ENCODE assay signal across 26 cellular contexts in genomic region chr12:54401127-54401526, GRCh38. TPM values are rescaled to one million over a fixed set of nuclear protein-coding genes. Genes with fewer than 3 reads are reported as not detected.
DNase-seq lines count a peak whose midpoint lies in the region; ATAC-seq and TF ChIP-seq lines count a peak whose summit lies in the region.
"Had no signal": no experiment of that assay in that cellular context is flagged by ENCODE, and none has a peak within 500 bp of the region (broad histone marks: within the 10 kb centered on the region; RNA-seq: fewer than 3 reads in every experiment).

No MANE protein-coding gene starts in this region.

- H3K4me1 Mint-ChIP-seq in activated CD8-positive, alpha-beta T cell treated with anti-CD3 and anti-CD28 coated beads, Interleukin-2, amount 10 ng/mL, durations not matched to agents 7 days and 5 days (ENCODE audit: low read depth), result peaks cover 24% of the 10 kb centered on the region
- H3K4me1 Mint-ChIP-seq in activated CD8-positive, alpha-beta T cell treated with anti-CD3 and anti-CD28 coated beads for 36 hours (ENCODE audit: low read depth), result peaks cover 5% of the 10 kb centered on the region
- H3K4me1 Mint-ChIP-seq in HFFc6 (ENCODE audit: low read depth), result peaks cover 12% of the 10 kb centered on the region
- H3K4me1 Mint-ChIP-seq in effector memory CD8-positive, alpha-beta T cell (ENCODE audit: low read depth in 2 of 2), result peaks cover 20 to 21% of the 10 kb centered on the region in 2 donors
- peaks cover 53% of the 10 kb centered on the region for H3K4me1 Mint-ChIP-seq in stimulated activated effector memory CD8-positive, alpha-beta T cell treated with anti-CD3 and anti-CD28 coated beads, Interleukin-12 subunit alpha, Interleukin-12 subunit beta, amount 100 ng/mL, for 72 hours

- no peak for DNase-seq in activated CD8-positive, alpha-beta T cell treated with anti-CD3 and anti-CD28 coated beads, Interleukin-2, amount 10 ng/mL, durations not matched to agents 7 days and 5 days
- no peak for DNase-seq in activated CD8-positive, alpha-beta T cell treated with anti-CD3 and anti-CD28 coated beads for 36 hours
- DNase-seq in HFFc6, result no peak
- no peak for DNase-seq in effector memory CD8-positive, alpha-beta T cell
- no peak for DNase-seq in stimulated activated effector memory CD8-positive, alpha-beta T cell treated with anti-CD3 and anti-CD28 coated beads, Interleukin-12 subunit alpha, Interleukin-12 subunit beta, amount 100 ng/mL, for 72 hours (ENCODE audit: low spot score in 2 of 2)
- DNase-seq in NCI-H187 treated with DMSO at 0.1 percent for 48 hours (lab: John Stamatoyannopoulos, UW), result no peak
- DNase-seq in stimulated activated CD4-positive, alpha-beta T cell treated with anti-CD3 and anti-CD28 coated beads, Interleukin-4, amount 100 ng/mL, for 4 hours, result no peak
- DNase-seq: activated CD4-positive, alpha-beta T cell treated with anti-CD3 and anti-CD28 coated beads, Interleukin-2, amount 50 U/mL, for 4 hours; amygdala; EL; foreskin keratinocyte; hypothalamus; lower lobe of right lung; NCI-H1105 treated with DMSO at 0.1 percent for 48 hours; NCI-H2081 treated with DMSO at 0.1 percent for 48 hours; nucleus accumbens; SJCRH30; stimulated activated CD4-positive, alpha-beta T cell treated with anti-CD3 and anti-CD28 coated beads, Interleukin-4, amount 100 ng/mL, for 1 hour; stimulated activated naive CD8-positive, alpha-beta T cell treated with anti-CD3 and anti-CD28 coated beads, Interleukin-15, Interleukin-2, amounts not matched to agents 100 U/mL and 50 U/mL, for 24 hours; thyroid gland had no signal

- POLR2A ChIA-PET in activated CD8-positive, alpha-beta T cell treated with anti-CD3 and anti-CD28 coated beads, Interleukin-2, amount 10 ng/mL, durations not matched to agents 7 days and 5 days (lab: Charles Lee), result interaction anchor here (1.2 kb wide), 1 partner anchor 11 kb away, joined by 3 read pairs; no protein-coding TSS in a partner anchor
- POLR2A ChIA-PET in activated CD8-positive, alpha-beta T cell treated with anti-CD3 and anti-CD28 coated beads for 36 hours (lab: Charles Lee), result interaction anchor here (0.6 to 2.3 kb wide), 2 partner anchors 36 to 39 kb away, joined by 3 to 13 read pairs; no protein-coding TSS in a partner anchor

- no peaks in the 10 kb centered on the region for H3K9me3 Mint-ChIP-seq in activated CD8-positive, alpha-beta T cell treated with anti-CD3 and anti-CD28 coated beads, Interleukin-2, amount 10 ng/mL, durations not matched to agents 7 days and 5 days (ENCODE audit: insufficient read depth)
- H3K9me3 Mint-ChIP-seq in activated CD8-positive, alpha-beta T cell treated with anti-CD3 and anti-CD28 coated beads for 36 hours, result no peaks in the 10 kb centered on the region
- H3K9me3 Mint-ChIP-seq in HFFc6, result no peaks in the 10 kb centered on the region
- H3K9me3 Mint-ChIP-seq in effector memory CD8-positive, alpha-beta T cell, result no peaks in the 10 kb centered on the region
- H3K9me3 Mint-ChIP-seq in stimulated activated effector memory CD8-positive, alpha-beta T cell treated with anti-CD3 and anti-CD28 coated beads, Interleukin-12 subunit alpha, Interleukin-12 subunit beta, amount 100 ng/mL, for 72 hours, result no peaks in the 10 kb centered on the region

- no peak for TF ChIP-seq CTCF in activated CD8-positive, alpha-beta T cell treated with anti-CD3 and anti-CD28 coated beads for 36 hours (IDR thresholded peaks at IDR 0.05)
- no peak for TF ChIP-seq CTCF in HFFc6 (IDR thresholded peaks at IDR 0.05)

- no peak for ATAC-seq in activated CD8-positive, alpha-beta T cell treated with anti-CD3 and anti-CD28 coated beads, Interleukin-2, amount 10 ng/mL, durations not matched to agents 7 days and 5 days
- ATAC-seq in activated CD8-positive, alpha-beta T cell treated with anti-CD3 and anti-CD28 coated beads for 36 hours, result no peak
- ATAC-seq in effector memory CD8-positive, alpha-beta T cell (replicated peaks), result no peak
- no peak for ATAC-seq in stimulated activated effector memory CD8-positive, alpha-beta T cell treated with anti-CD3 and anti-CD28 coated beads, Interleukin-12 subunit alpha, Interleukin-12 subunit beta, amount 100 ng/mL, for 72 hours
- no peak for ATAC-seq in HG03521 (IDR thresholded peaks at IDR 0.05; ENCODE audit: unreplicated experiment)
- ATAC-seq: foreskin keratinocyte; lower lobe of right lung; stimulated activated naive CD8-positive, alpha-beta T cell treated with anti-CD3 and anti-CD28 coated beads, Interleukin-15, Interleukin-2, amounts not matched to agents 100 U/mL and 50 U/mL, for 24 hours had no signal

- CTCF ChIA-PET in activated CD8-positive, alpha-beta T cell treated with anti-CD3 and anti-CD28 coated beads, Interleukin-2, amount 10 ng/mL, durations not matched to agents 7 days and 5 days (lab: Charles Lee), result interaction anchor here (0.9 to 12.3 kb wide), 6 partner anchors 14 to 53 kb away, joined by 3 to 505 read pairs (median 42); partner anchors contain the start of gene ITGA5
- CTCF ChIA-PET in activated CD8-positive, alpha-beta T cell treated with anti-CD3 and anti-CD28 coated beads for 36 hours (lab: Charles Lee), result interaction anchor here (2.8 to 12.3 kb wide), 7 partner anchors 14 to 97 kb away, joined by 14 to 479 read pairs (median 74); partner anchors contain the start of genes ITGA5, NCKAP1L and ZNF385A

- H3K27ac Mint-ChIP-seq in activated CD8-positive, alpha-beta T cell treated with anti-CD3 and anti-CD28 coated beads, Interleukin-2, amount 10 ng/mL, durations not matched to agents 7 days and 5 days, result peak overlapping the region; percentile 47
- no peak overlapping the region for H3K27ac Mint-ChIP-seq in activated CD8-positive, alpha-beta T cell treated with anti-CD3 and anti-CD28 coated beads for 36 hours
- peak overlapping the region; percentile 77 for H3K27ac Mint-ChIP-seq in HFFc6
- H3K27ac Mint-ChIP-seq in effector memory CD8-positive, alpha-beta T cell, result peak overlapping the region; percentile 11 to 26
- peak overlapping the region; percentile 78 for H3K27ac Mint-ChIP-seq in stimulated activated effector memory CD8-positive, alpha-beta T cell treated with anti-CD3 and anti-CD28 coated beads, Interleukin-12 subunit alpha, Interleukin-12 subunit beta, amount 100 ng/mL, for 72 hours

- peaks cover 73% of the 10 kb centered on the region for H3K36me3 Mint-ChIP-seq in activated CD8-positive, alpha-beta T cell treated with anti-CD3 and anti-CD28 coated beads, Interleukin-2, amount 10 ng/mL, durations not matched to agents 7 days and 5 days (ENCODE audit: low read depth)
- peaks cover 39% of the 10 kb centered on the region for H3K36me3 Mint-ChIP-seq in activated CD8-positive, alpha-beta T cell treated with anti-CD3 and anti-CD28 coated beads for 36 hours (ENCODE audit: low read depth)
- H3K36me3 Mint-ChIP-seq in HFFc6 (ENCODE audit: low read depth), result peaks cover 45% of the 10 kb centered on the region
- H3K36me3 Mint-ChIP-seq in effector memory CD8-positive, alpha-beta T cell (ENCODE audit: insufficient read depth), result peaks cover 95% of the 10 kb centered on the region
- peaks cover 100% of the 10 kb centered on the region for H3K36me3 Mint-ChIP-seq in stimulated activated effector memory CD8-positive, alpha-beta T cell treated with anti-CD3 and anti-CD28 coated beads, Interleukin-12 subunit alpha, Interleukin-12 subunit beta, amount 100 ng/mL, for 72 hours

- H3K27me3 Mint-ChIP-seq in activated CD8-positive, alpha-beta T cell treated with anti-CD3 and anti-CD28 coated beads, Interleukin-2, amount 10 ng/mL, durations not matched to agents 7 days and 5 days (ENCODE audit: low read depth), result no peaks in the 10 kb centered on the region
- H3K27me3 Mint-ChIP-seq in activated CD8-positive, alpha-beta T cell treated with anti-CD3 and anti-CD28 coated beads for 36 hours, result no peaks in the 10 kb centered on the region
- peaks cover 3% of the 10 kb centered on the region; the same call in 1 of the 2 replicates for H3K27me3 Mint-ChIP-seq in HFFc6 (ENCODE audit: insufficient read depth)
- no peaks in the 10 kb centered on the region for H3K27me3 Mint-ChIP-seq in effector memory CD8-positive, alpha-beta T cell

- intact Hi-C loops in activated CD8-positive, alpha-beta T cell treated with anti-CD3 and anti-CD28 coated beads for 36 hours (cut with micrococcal nuclease), result no loop called here

- no peak overlapping the region for H3K4me3 Mint-ChIP-seq in activated CD8-positive, alpha-beta T cell treated with anti-CD3 and anti-CD28 coated beads, Interleukin-2, amount 10 ng/mL, durations not matched to agents 7 days and 5 days
- no peak overlapping the region for H3K4me3 Mint-ChIP-seq in activated CD8-positive, alpha-beta T cell treated with anti-CD3 and anti-CD28 coated beads for 36 hours
- no peak overlapping the region for H3K4me3 Mint-ChIP-seq in HFFc6
- H3K4me3 Mint-ChIP-seq in effector memory CD8-positive, alpha-beta T cell, result no peak overlapping the region
- no peak overlapping the region for H3K4me3 Mint-ChIP-seq in stimulated activated effector memory CD8-positive, alpha-beta T cell treated with anti-CD3 and anti-CD28 coated beads, Interleukin-12 subunit alpha, Interleukin-12 subunit beta, amount 100 ng/mL, for 72 hours

RNA-seq across cellular contexts. Expression of gene ZNF385A, which starts 16.6 kb away (rescaled TPM):
- under 1 TPM; 0.55 to 0.74 TPM for total RNA-seq in activated CD8-positive, alpha-beta T cell treated with anti-CD3 and anti-CD28 coated beads, Interleukin-2, amount 10 ng/mL, durations not matched to agents 7 days and 5 days
- total RNA-seq in activated CD8-positive, alpha-beta T cell treated with anti-CD3 and anti-CD28 coated beads for 36 hours, result 1 to 10 TPM; 1.1 to 2.5 TPM
- total RNA-seq in HFFc6 (2021; fragmentation: NEBNext Ultra II Directional; extraction: Animal tissue kit (Norgen Biotek cat#: 25700)), result 1 to 10 TPM; 4.0 to 7.4 (median 6.1) TPM

RNA-seq across cellular contexts. Expression of gene ITGA5, which starts 17.9 kb away (rescaled TPM):
- total RNA-seq in activated CD8-positive, alpha-beta T cell treated with anti-CD3 and anti-CD28 coated beads, Interleukin-2, amount 10 ng/mL, durations not matched to agents 7 days and 5 days, result 10 to 100 TPM; 65.0 to 69.1 TPM
- 10 to 100 TPM; 35.2 to 36.6 TPM for total RNA-seq in activated CD8-positive, alpha-beta T cell treated with anti-CD3 and anti-CD28 coated beads for 36 hours
- 100 to 1,000 TPM; 261 to 355 (median 329) TPM for total RNA-seq in HFFc6 (2021; fragmentation: NEBNext Ultra II Directional; extraction: Animal tissue kit (Norgen Biotek cat#: 25700))

RNA-seq across cellular contexts. Expression of gene GPR84, which starts 36.8 kb away (rescaled TPM):
- under 1 TPM; 0.32 to 0.57 TPM for total RNA-seq in activated CD8-positive, alpha-beta T cell treated with anti-CD3 and anti-CD28 coated beads, Interleukin-2, amount 10 ng/mL, durations not matched to agents 7 days and 5 days
- not detected for total RNA-seq in activated CD8-positive, alpha-beta T cell treated with anti-CD3 and anti-CD28 coated beads for 36 hours
- not detected for total RNA-seq in HFFc6 (2021; fragmentation: NEBNext Ultra II Directional; extraction: Animal tissue kit (Norgen Biotek cat#: 25700))
- total RNA-seq: A673, epithelial cell of proximal tubule, H4, NCI-H460, renal cortical epithelial cell, SJCRH30 had no signal
